ENCODE assay signal across 24 cellular contexts in the genomic region with DNA sequence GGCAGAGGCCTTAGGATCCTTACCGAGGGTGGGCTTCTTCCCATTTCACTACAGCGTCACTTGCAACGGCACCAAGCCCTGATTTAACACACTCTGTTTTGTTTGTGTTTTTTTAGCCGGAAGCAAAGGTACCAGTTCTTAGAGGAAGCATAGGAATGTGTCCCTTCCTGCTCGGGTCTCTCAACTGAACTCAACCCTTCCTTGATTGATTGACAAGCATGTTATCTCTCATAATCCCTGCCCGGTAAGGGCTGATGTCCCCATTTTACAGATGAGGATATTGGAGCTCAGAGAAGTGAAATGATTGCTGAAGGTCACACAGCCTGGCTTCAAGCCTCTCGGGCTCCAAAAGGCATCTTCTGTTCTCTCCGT. TPM values are rescaled to one million over a fixed set of nuclear protein-coding genes. Genes with fewer than 3 reads are reported as not detected.
A peak's percentile ranks its signal among the peaks of the same experiment; 100 is the strongest.
DNase-seq lines count a peak whose midpoint lies in the region; ATAC-seq and TF ChIP-seq lines count a peak whose summit lies in the region.
"Had no signal": no experiment of that assay in that cellular context is flagged by ENCODE, and none has a peak within 500 bp of the region (broad histone marks: within the 10 kb centered on the region; RNA-seq: fewer than 3 reads in every experiment).

No MANE protein-coding gene starts in this region.

- H3K27me3 ChIP-seq in cardiac muscle cell (no peaks in the 10 kb centered on the region), vagina (no peaks in the 10 kb centered on the region), mesendoderm (ENCODE audit: insufficient read depth, low read length, poor library complexity) (no peaks in the 10 kb centered on the region)
- H3K27me3 ChIP-seq: dorsolateral prefrontal cortex, SJCRH30 had no signal

- no peak overlapping the region for H2BK15ac ChIP-seq in mesendoderm (replicated peaks; ENCODE audit: low read depth)

- H3K36me3 ChIP-seq in cardiac muscle cell (no peaks in the 10 kb centered on the region), vagina (no peaks in the 10 kb centered on the region), mesendoderm (ENCODE audit: control insufficient read depth, insufficient read depth, low read length) (no peaks in the 10 kb centered on the region)
- H3K36me3 ChIP-seq: SJCRH30, thoracic aorta had no signal

- no peaks in the 10 kb centered on the region for H3K9me3 Mint-ChIP-seq in dendritic cell treated with granulocyte-macrophage colony-stimulating factor and Interleukin-4, amounts not matched to agents 40 ng/mL and 50 ng/mL, for 4 days
- no peaks in the 10 kb centered on the region for H3K9me3 Mint-ChIP-seq in mesothelial cell of epicardium
- H3K9me3 Mint-ChIP-seq in activated CD4-positive, alpha-beta T cell treated with anti-CD3 and anti-CD28 coated beads for 36 hours (ENCODE audit: low read depth), result no peaks in the 10 kb centered on the region
- H3K9me3 Mint-ChIP-seq: activated CD8-positive, alpha-beta T cell treated with anti-CD3 and anti-CD28 coated beads for 36 hours; activated naive CD8-positive, alpha-beta T cell treated with anti-CD3 and anti-CD28 coated beads, Interleukin-2, amount 10 ng/mL, durations not matched to agents 7 days and 5 days; CD4-positive, CD25-positive, alpha-beta regulatory T cell; neural crest cell had no signal

- no peak overlapping the region for H3K4me3 Mint-ChIP-seq in dendritic cell treated with granulocyte-macrophage colony-stimulating factor and Interleukin-4, amounts not matched to agents 40 ng/mL and 50 ng/mL, for 4 days
- H3K4me3 Mint-ChIP-seq in mesothelial cell of epicardium, result no peak overlapping the region
- no peak overlapping the region for H3K4me3 Mint-ChIP-seq in activated CD4-positive, alpha-beta T cell treated with anti-CD3 and anti-CD28 coated beads for 36 hours
- H3K4me3 Mint-ChIP-seq: activated CD8-positive, alpha-beta T cell treated with anti-CD3 and anti-CD28 coated beads for 36 hours; activated naive CD8-positive, alpha-beta T cell treated with anti-CD3 and anti-CD28 coated beads, Interleukin-2, amount 10 ng/mL, durations not matched to agents 7 days and 5 days; CD4-positive, CD25-positive, alpha-beta regulatory T cell; neural crest cell had no signal

- no peak overlapping the region for H2BK120ac ChIP-seq in mesendoderm (ENCODE audit: low read depth, low read length)

- no peak overlapping the region for H4K5ac ChIP-seq in mesendoderm (ENCODE audit: low read length)

- no peak overlapping the region for H3K18ac ChIP-seq in mesendoderm (ENCODE audit: low read length)

- no peak overlapping the region for H3K4me3 ChIP-seq in cardiac muscle cell
- H3K4me3 ChIP-seq in vagina, result no peak overlapping the region
- no peak overlapping the region for H3K4me3 ChIP-seq in mesendoderm (ENCODE audit: low read length)
- H3K4me3 ChIP-seq: SJCRH30, thoracic aorta had no signal

- H3K4me1 Mint-ChIP-seq in dendritic cell treated with granulocyte-macrophage colony-stimulating factor and Interleukin-4, amounts not matched to agents 40 ng/mL and 50 ng/mL, for 4 days (ENCODE audit: low read depth), result peaks cover 55% of the 10 kb centered on the region
- H3K4me1 Mint-ChIP-seq in mesothelial cell of epicardium, result peaks cover 57% of the 10 kb centered on the region
- H3K4me1 Mint-ChIP-seq in activated CD4-positive, alpha-beta T cell treated with anti-CD3 and anti-CD28 coated beads for 36 hours, result peaks cover 7% of the 10 kb centered on the region
- H3K4me1 Mint-ChIP-seq: activated naive CD8-positive, alpha-beta T cell treated with anti-CD3 and anti-CD28 coated beads, Interleukin-2, amount 10 ng/mL, durations not matched to agents 7 days and 5 days; CD4-positive, CD25-positive, alpha-beta regulatory T cell had no signal

- no peak overlapping the region for H3K56ac ChIP-seq in mesendoderm (ENCODE audit: low read length)

- CTCF ChIA-PET in activated CD4-positive, alpha-beta T cell treated with anti-CD3 and anti-CD28 coated beads for 36 hours (lab: Charles Lee), result interaction anchor here (1.3 kb wide), 1 partner anchor 11 kb away, joined by 3 read pairs; no protein-coding TSS in a partner anchor
- CTCF ChIA-PET in GM10248 (lab: Yijun Ruan, JAX), result interaction anchor here (1.0 to 7.7 kb wide), 5 partner anchors 9 to 40 kb away, joined by 3 to 47 read pairs (median 4); no protein-coding TSS in a partner anchor

- POLR2A ChIA-PET in activated CD4-positive, alpha-beta T cell treated with anti-CD3 and anti-CD28 coated beads for 36 hours (lab: Charles Lee), result no interaction called here
- POLR2A ChIA-PET in GM10248 (lab: Yijun Ruan, JAX), result no interaction called here

- H4K8ac ChIP-seq in mesendoderm (ENCODE audit: low read depth, low read length), result no peak overlapping the region

- TF ChIP-seq CTCF in cardiac muscle cell (IDR thresholded peaks at IDR 0.05; ENCODE audit: low read depth, low read length) (no peak), mesothelial cell of epicardium (IDR thresholded peaks at IDR 0.05; ENCODE audit: unreplicated experiment) (no peak), vagina (IDR thresholded peaks at IDR 0.05) (no peak), GM10248 (IDR thresholded peaks at IDR 0.05; ENCODE audit: control extremely low read depth, extremely low read depth, low read depth, missing control alignments) (no peak)

- no peak for TF ChIP-seq POLR2A in vagina (IDR thresholded peaks at IDR 0.05)

- no peaks in the 10 kb centered on the region for H3K36me3 Mint-ChIP-seq in dendritic cell treated with granulocyte-macrophage colony-stimulating factor and Interleukin-4, amounts not matched to agents 40 ng/mL and 50 ng/mL, for 4 days (ENCODE audit: low read depth)
- H3K36me3 Mint-ChIP-seq in mesothelial cell of epicardium, result no peaks in the 10 kb centered on the region
- H3K36me3 Mint-ChIP-seq in activated CD4-positive, alpha-beta T cell treated with anti-CD3 and anti-CD28 coated beads for 36 hours (ENCODE audit: low read depth), result no peaks in the 10 kb centered on the region
- H3K36me3 Mint-ChIP-seq: activated naive CD8-positive, alpha-beta T cell treated with anti-CD3 and anti-CD28 coated beads, Interleukin-2, amount 10 ng/mL, durations not matched to agents 7 days and 5 days; CD4-positive, CD25-positive, alpha-beta regulatory T cell had no signal

- H3K4ac ChIP-seq in mesendoderm (ENCODE audit: low read depth, low read length), result no peak overlapping the region

- H3K9me3 ChIP-seq in cardiac muscle cell (ENCODE audit: low read depth) (no peaks in the 10 kb centered on the region), vagina (no peaks in the 10 kb centered on the region)
- H3K9me3 ChIP-seq: SJCRH30, thoracic aorta had no signal

- peaks cover 24% of the 10 kb centered on the region for H3K27me3 Mint-ChIP-seq in dendritic cell treated with granulocyte-macrophage colony-stimulating factor and Interleukin-4, amounts not matched to agents 40 ng/mL and 50 ng/mL, for 4 days
- no peaks in the 10 kb centered on the region for H3K27me3 Mint-ChIP-seq in mesothelial cell of epicardium (ENCODE audit: low read depth)
- peaks cover 5% of the 10 kb centered on the region for H3K27me3 Mint-ChIP-seq in activated CD4-positive, alpha-beta T cell treated with anti-CD3 and anti-CD28 coated beads for 36 hours

- intact Hi-C loops in left cardiac atrium (cut with DNase I), result no loop called here
- intact Hi-C loops in dendritic cell treated with granulocyte-macrophage colony-stimulating factor and Interleukin-4, amounts not matched to agents 40 ng/mL and 50 ng/mL, for 4 days (cut with micrococcal nuclease), result no loop called here
- intact Hi-C loops in vagina (cut with DNase I), result no loop called here
- intact Hi-C loops in activated CD4-positive, alpha-beta T cell treated with anti-CD3 and anti-CD28 coated beads for 36 hours (cut with DNase I, micrococcal nuclease), result no loop called here

- H3K4me1 ChIP-seq in cardiac muscle cell (ENCODE audit: low read depth) (peaks cover 20% of the 10 kb centered on the region), vagina (peaks cover 41% of the 10 kb centered on the region), mesendoderm (ENCODE audit: control insufficient read depth, low read depth, low read length) (peaks cover 18% of the 10 kb centered on the region)
- H3K4me1 ChIP-seq: SJCRH30 had no signal

- H3K4me2 ChIP-seq in mesendoderm (ENCODE audit: low read length), result no peak overlapping the region

- H2AK5ac ChIP-seq in mesendoderm (ENCODE audit: low read length), result no peak overlapping the region

- DNase-seq in cardiac muscle cell (ENCODE audit: low read depth in 1 of 2, low spot score in 1 of 2) (no peak), left cardiac atrium (no peak), mesothelial cell of epicardium (ENCODE audit: low spot score in 2 of 2, unreplicated experiment in 2 of 2) (peak in 1 of 2 experiments; percentile 1), vagina (ENCODE audit: extremely low spot score in 2 of 2) (no peak), GM10248 (ENCODE audit: extremely low spot score) (no peak), mesendoderm (no peak)
- DNase-seq in activated CD4-positive, alpha-beta T cell treated with anti-CD3 and anti-CD28 coated beads for 36 hours, result no peak
- DNase-seq: 8988T; activated CD4-positive, CD25-positive, alpha-beta regulatory T cell treated with anti-CD3 and anti-CD28 coated beads, Interleukin-2, amount 50 U/mL, for 72 hours; activated CD8-positive, alpha-beta T cell treated with anti-CD3 and anti-CD28 coated beads for 36 hours; activated effector memory CD4-positive, alpha-beta T cell treated with Interleukin-2 at 50 U/mL for 16 hours; CD4-positive, CD25-positive, alpha-beta regulatory T cell; NCI-H1048; NCI-H1694 treated with DMSO at 0.1 percent for 48 hours; NCI-H2171; right cardiac atrium; SJCRH30; stimulated activated naive CD4-positive, alpha-beta T cell had no signal

- ATAC-seq in left cardiac atrium, result no peak
- ATAC-seq in activated CD4-positive, alpha-beta T cell treated with anti-CD3 and anti-CD28 coated beads for 36 hours, result no peak
- ATAC-seq: activated CD8-positive, alpha-beta T cell treated with anti-CD3 and anti-CD28 coated beads for 36 hours; HepG2 had no signal

- no peak overlapping the region for H3K9ac ChIP-seq in mesendoderm (ENCODE audit: low read length)

- H3K23ac ChIP-seq in mesendoderm (ENCODE audit: low read length), result no peak overlapping the region

- no peaks in the 10 kb centered on the region for H3K79me2 ChIP-seq in mesendoderm (ENCODE audit: control insufficient read depth, insufficient read depth, low read length)

- peak overlapping the region; percentile 47 for H3K27ac Mint-ChIP-seq in dendritic cell treated with granulocyte-macrophage colony-stimulating factor and Interleukin-4, amounts not matched to agents 40 ng/mL and 50 ng/mL, for 4 days
- peak overlapping the region; percentile 40 for H3K27ac Mint-ChIP-seq in mesothelial cell of epicardium
- H3K27ac Mint-ChIP-seq in activated CD4-positive, alpha-beta T cell treated with anti-CD3 and anti-CD28 coated beads for 36 hours, result no peak overlapping the region
- H3K27ac Mint-ChIP-seq: activated CD8-positive, alpha-beta T cell treated with anti-CD3 and anti-CD28 coated beads for 36 hours; activated naive CD8-positive, alpha-beta T cell treated with anti-CD3 and anti-CD28 coated beads, Interleukin-2, amount 10 ng/mL, durations not matched to agents 7 days and 5 days had no signal

- no peaks in the 10 kb centered on the region for H3K79me1 ChIP-seq in mesendoderm (ENCODE audit: low read length)

- WGBS in mesendoderm (ENCODE audit: extremely low coverage, insufficient coverage, low lambda C conversion rate), result no CpG with 5 or more reads among the region's 8 CpGs

- H2BK5ac ChIP-seq in mesendoderm (ENCODE audit: low read length), result no peak overlapping the region

- H3K27ac ChIP-seq in cardiac muscle cell (peak overlapping the region; percentile 67), vagina (peak overlapping the region; percentile 67), mesendoderm (ENCODE audit: low read depth, low read length) (no peak overlapping the region)
- H3K27ac ChIP-seq: SJCRH30, thoracic aorta had no signal

RNA-seq across cellular contexts. Expression of a gene that starts 26.6 kb away (rescaled TPM):
- total RNA-seq in cardiac muscle cell (200 and 255 TPM in 2 replicates), left cardiac atrium (10 to 100 TPM; 19.4 to 24.5 TPM), mesothelial cell of epicardium (67.6 to 68.9 TPM (median 68.4 TPM) in 3 replicates), vagina (25.5 TPM)
- polyA plus RNA-seq in cardiac muscle cell, result 236 and 249 TPM in 2 replicates
- total RNA-seq in activated CD4-positive, alpha-beta T cell treated with anti-CD3 and anti-CD28 coated beads for 36 hours, result 10 to 100 TPM; 13.6 to 14.3 TPM
- polyA plus RNA-seq in mesendoderm (2013, experiment 1 of 2), result 39.9 TPM
- 40.8 TPM for polyA plus RNA-seq in mesendoderm (2013, experiment 2 of 2)
